1 cellular context compared by ENCODE assay signal in genomic region chr19:28985201-28985600, GRCh38.
TF ChIP-seq lines count a peak whose summit lies in the region.

No MANE protein-coding gene starts in this region.

TF ChIP-seq in H1, 55 proteins besides CTCF, POLR2A, EP300 and RAD21 (continued from another document):
- TF ChIP-seq, protein P1, sequence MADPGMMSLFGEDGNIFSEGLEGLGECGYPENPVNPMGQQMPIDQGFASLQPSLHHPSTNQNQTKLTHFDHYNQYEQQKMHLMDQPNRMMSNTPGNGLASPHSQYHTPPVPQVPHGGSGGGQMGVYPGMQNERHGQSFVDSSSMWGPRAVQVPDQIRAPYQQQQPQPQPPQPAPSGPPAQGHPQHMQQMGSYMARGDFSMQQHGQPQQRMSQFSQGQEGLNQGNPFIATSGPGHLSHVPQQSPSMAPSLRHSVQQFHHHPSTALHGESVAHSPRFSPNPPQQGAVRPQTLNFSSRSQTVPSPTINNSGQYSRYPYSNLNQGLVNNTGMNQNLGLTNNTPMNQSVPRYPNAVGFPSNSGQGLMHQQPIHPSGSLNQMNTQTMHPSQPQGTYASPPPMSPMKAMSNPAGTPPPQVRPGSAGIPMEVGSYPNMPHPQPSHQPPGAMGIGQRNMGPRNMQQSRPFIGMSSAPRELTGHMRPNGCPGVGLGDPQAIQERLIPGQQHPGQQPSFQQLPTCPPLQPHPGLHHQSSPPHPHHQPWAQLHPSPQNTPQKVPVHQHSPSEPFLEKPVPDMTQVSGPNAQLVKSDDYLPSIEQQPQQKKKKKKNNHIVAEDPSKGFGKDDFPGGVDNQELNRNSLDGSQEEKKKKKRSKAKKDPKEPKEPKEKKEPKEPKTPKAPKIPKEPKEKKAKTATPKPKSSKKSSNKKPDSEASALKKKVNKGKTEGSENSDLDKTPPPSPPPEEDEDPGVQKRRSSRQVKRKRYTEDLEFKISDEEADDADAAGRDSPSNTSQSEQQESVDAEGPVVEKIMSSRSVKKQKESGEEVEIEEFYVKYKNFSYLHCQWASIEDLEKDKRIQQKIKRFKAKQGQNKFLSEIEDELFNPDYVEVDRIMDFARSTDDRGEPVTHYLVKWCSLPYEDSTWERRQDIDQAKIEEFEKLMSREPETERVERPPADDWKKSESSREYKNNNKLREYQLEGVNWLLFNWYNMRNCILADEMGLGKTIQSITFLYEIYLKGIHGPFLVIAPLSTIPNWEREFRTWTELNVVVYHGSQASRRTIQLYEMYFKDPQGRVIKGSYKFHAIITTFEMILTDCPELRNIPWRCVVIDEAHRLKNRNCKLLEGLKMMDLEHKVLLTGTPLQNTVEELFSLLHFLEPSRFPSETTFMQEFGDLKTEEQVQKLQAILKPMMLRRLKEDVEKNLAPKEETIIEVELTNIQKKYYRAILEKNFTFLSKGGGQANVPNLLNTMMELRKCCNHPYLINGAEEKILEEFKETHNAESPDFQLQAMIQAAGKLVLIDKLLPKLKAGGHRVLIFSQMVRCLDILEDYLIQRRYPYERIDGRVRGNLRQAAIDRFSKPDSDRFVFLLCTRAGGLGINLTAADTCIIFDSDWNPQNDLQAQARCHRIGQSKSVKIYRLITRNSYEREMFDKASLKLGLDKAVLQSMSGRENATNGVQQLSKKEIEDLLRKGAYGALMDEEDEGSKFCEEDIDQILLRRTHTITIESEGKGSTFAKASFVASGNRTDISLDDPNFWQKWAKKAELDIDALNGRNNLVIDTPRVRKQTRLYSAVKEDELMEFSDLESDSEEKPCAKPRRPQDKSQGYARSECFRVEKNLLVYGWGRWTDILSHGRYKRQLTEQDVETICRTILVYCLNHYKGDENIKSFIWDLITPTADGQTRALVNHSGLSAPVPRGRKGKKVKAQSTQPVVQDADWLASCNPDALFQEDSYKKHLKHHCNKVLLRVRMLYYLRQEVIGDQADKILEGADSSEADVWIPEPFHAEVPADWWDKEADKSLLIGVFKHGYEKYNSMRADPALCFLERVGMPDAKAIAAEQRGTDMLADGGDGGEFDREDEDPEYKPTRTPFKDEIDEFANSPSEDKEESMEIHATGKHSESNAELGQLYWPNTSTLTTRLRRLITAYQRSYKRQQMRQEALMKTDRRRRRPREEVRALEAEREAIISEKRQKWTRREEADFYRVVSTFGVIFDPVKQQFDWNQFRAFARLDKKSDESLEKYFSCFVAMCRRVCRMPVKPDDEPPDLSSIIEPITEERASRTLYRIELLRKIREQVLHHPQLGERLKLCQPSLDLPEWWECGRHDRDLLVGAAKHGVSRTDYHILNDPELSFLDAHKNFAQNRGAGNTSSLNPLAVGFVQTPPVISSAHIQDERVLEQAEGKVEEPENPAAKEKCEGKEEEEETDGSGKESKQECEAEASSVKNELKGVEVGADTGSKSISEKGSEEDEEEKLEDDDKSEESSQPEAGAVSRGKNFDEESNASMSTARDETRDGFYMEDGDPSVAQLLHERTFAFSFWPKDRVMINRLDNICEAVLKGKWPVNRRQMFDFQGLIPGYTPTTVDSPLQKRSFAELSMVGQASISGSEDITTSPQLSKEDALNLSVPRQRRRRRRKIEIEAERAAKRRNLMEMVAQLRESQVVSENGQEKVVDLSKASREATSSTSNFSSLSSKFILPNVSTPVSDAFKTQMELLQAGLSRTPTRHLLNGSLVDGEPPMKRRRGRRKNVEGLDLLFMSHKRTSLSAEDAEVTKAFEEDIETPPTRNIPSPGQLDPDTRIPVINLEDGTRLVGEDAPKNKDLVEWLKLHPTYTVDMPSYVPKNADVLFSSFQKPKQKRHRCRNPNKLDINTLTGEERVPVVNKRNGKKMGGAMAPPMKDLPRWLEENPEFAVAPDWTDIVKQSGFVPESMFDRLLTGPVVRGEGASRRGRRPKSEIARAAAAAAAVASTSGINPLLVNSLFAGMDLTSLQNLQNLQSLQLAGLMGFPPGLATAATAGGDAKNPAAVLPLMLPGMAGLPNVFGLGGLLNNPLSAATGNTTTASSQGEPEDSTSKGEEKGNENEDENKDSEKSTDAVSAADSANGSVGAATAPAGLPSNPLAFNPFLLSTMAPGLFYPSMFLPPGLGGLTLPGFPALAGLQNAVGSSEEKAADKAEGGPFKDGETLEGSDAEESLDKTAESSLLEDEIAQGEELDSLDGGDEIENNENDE (IDR thresholded peaks at IDR 0.05; ENCODE audit: insufficient replicate concordance, low read length) = no peak
- TF ChIP-seq CREB1 (IDR thresholded peaks at IDR 0.05) (no peak), CHD1 (IDR thresholded peaks at IDR 0.05; ENCODE audit: low read depth, low read length) (no peak), MAX (IDR thresholded peaks at IDR 0.05) (no peak), KDM1A (IDR thresholded peaks at IDR 0.05; ENCODE audit: borderline replicate concordance, low read length) (no peak), POU5F1 (IDR thresholded peaks at IDR 0.05; ENCODE audit: low read depth, low read length) (no peak), BCL11A (IDR thresholded peaks at IDR 0.05; ENCODE audit: low read depth in 2 of 2, low read length in 2 of 2) (no peak), HDAC6 (IDR thresholded peaks at IDR 0.05; ENCODE audit: low read depth, low read length) (no peak), NRF1 (IDR thresholded peaks at IDR 0.05; ENCODE audit: low read depth, low read length) (no peak), MAFK (IDR thresholded peaks at IDR 0.05; ENCODE audit: low read depth, low read length) (no peak), CHD2 (IDR thresholded peaks at IDR 0.05; ENCODE audit: low read length) (no peak), CTBP2 (IDR thresholded peaks at IDR 0.05; ENCODE audit: borderline replicate concordance, insufficient read depth, insufficient read length, low read length) (no peak), YY1 (IDR thresholded peaks at IDR 0.05; ENCODE audit: low read depth, low read length) (no peak)
